ENCODE assay signal across 19 cellular contexts in the genomic region with DNA sequence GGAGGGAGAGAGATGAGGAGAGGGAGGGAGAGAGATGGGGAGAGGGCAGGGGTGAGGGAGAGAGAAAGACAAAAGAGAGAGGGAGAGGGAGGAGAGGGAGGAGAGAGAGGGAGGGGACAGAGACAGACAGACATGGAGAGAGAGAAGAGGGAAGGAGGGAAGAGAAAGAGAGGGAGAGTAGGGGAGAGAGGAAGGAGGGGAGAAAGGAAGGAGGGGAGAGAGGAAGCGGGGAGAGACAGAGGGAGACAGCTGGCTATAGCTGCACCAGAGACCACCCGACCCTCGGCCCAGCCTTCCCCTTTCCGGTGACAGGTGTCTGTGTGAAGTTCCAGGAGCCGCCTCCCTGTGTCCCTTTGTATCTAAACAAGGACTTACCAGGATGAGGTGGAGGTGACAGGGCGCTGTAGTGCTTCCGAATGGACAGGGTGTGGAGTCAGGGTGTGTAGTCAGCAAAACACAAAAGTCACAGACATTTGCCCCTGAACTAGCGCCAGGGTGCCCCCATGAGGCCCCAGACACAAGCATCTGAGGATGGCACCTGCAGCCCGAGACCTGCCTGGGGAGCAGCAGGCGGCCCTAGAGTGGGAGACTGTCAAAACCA.
DNase-seq lines count a peak whose midpoint lies in the region; ATAC-seq and TF ChIP-seq lines count a peak whose summit lies in the region.
"Had no signal": no experiment of that assay in that cellular context is flagged by ENCODE, and none has a peak within 500 bp of the region (broad histone marks: within the 10 kb centered on the region; RNA-seq: fewer than 3 reads in every experiment).

No MANE protein-coding gene starts in this region.

- TF ChIP-seq CTCF in DOHH2 (IDR thresholded peaks at IDR 0.05; ENCODE audit: low read depth, low read length, poor library complexity, severe bottlenecking) (peak; percentile 23), Panc1 (IDR thresholded peaks at IDR 0.05) (no peak), thyroid gland (IDR thresholded peaks at IDR 0.05) (no peak), GM10248 (IDR thresholded peaks at IDR 0.05; ENCODE audit: control extremely low read depth, extremely low read depth, low read depth, missing control alignments) (no peak)

- H3K9ac ChIP-seq in BLaER1, result no peak overlapping the region
- H3K9ac ChIP-seq in iPS-20b (ENCODE audit: low read depth, low read length), result peak overlapping the region; percentile 15; the same call in 1 of the 2 replicates
- H3K9ac ChIP-seq: GM23248 had no signal

- H3F3A ChIP-seq in DOHH2 (ENCODE audit: control insufficient read depth, insufficient read depth), result no peaks in the 10 kb centered on the region

- intact Hi-C loops in Panc1 (cut with micrococcal nuclease; ENCODE audit: unreplicated experiment), result no loop called here
- intact Hi-C loops in thyroid gland (cut with DNase I), result no loop called here

- H3K79me2 ChIP-seq in DOHH2 (ENCODE audit: control insufficient read depth, low read length), result no peaks in the 10 kb centered on the region

- in situ Hi-C loops in Panc1 (cut with HindIII; ENCODE audit: low pct_unique_long_range_greater_than_20kb, low sequenced_read_pairs), result no loop called here

- BruUV-seq in Panc1 (replicated peaks; lab: Mats Ljungman, UMichigan), result no TSS peak

- H3K27me3 ChIP-seq in BLaER1 (peaks cover 8% of the 10 kb centered on the region; the same call in 1 of the 2 replicates), DOHH2 (ENCODE audit: control insufficient read depth, low read length) (no peaks in the 10 kb centered on the region), Panc1 (ENCODE audit: control insufficient read depth, insufficient read depth, low read length) (no peaks in the 10 kb centered on the region), iPS-20b (ENCODE audit: insufficient read depth, low read length) (peaks cover 73% of the 10 kb centered on the region), thyroid gland (no peaks in the 10 kb centered on the region)
- H3K27me3 ChIP-seq: BE2C had no signal

- H3K9me2 ChIP-seq in DOHH2 (replicated peaks; ENCODE audit: control insufficient read depth, low read length), result no peaks in the 10 kb centered on the region

- WGBS in thyroid gland, 2 donors, result 66 to 72% methylated on average over 10 of the region's 10 CpGs

- no peak for TF ChIP-seq POLR2A in thyroid gland (IDR thresholded peaks at IDR 0.05)

- no peaks in the 10 kb centered on the region for H3K36me3 ChIP-seq in BLaER1
- H3K36me3 ChIP-seq in DOHH2 (ENCODE audit: control insufficient read depth, low read length), result no peaks in the 10 kb centered on the region
- H3K36me3 ChIP-seq in Panc1 (ENCODE audit: control insufficient read depth, insufficient read depth, low read length), result no peaks in the 10 kb centered on the region
- no peaks in the 10 kb centered on the region for H3K36me3 ChIP-seq in iPS-20b (ENCODE audit: insufficient read depth, low read depth, low read length)
- H3K36me3 ChIP-seq in thyroid gland, result no peaks in the 10 kb centered on the region
- H3K36me3 ChIP-seq: BE2C had no signal

- H3K9me3 ChIP-seq in BLaER1 (peaks cover 4% of the 10 kb centered on the region; the same call in 1 of the 2 replicates), DOHH2 (ENCODE audit: control insufficient read depth, insufficient read depth, low read length) (no peaks in the 10 kb centered on the region), Panc1 (ENCODE audit: control insufficient read depth, insufficient read depth, low read depth, low read length) (no peaks in the 10 kb centered on the region), iPS-20b (ENCODE audit: insufficient read depth, low read depth, low read length) (no peaks in the 10 kb centered on the region), thyroid gland (no peaks in the 10 kb centered on the region)
- H3K9me3 ChIP-seq: BE2C had no signal

- CTCF ChIA-PET in Panc1 (lab: Charles Lee), result no interaction called here
- CTCF ChIA-PET in GM10248 (lab: Yijun Ruan, JAX), result no interaction called here

- no peak overlapping the region for H3K27ac ChIP-seq in BLaER1
- no peak overlapping the region for H3K27ac ChIP-seq in DOHH2 (ENCODE audit: low read depth, low read length)
- H3K27ac ChIP-seq in Panc1 (ENCODE audit: low read length), result no peak overlapping the region
- H3K27ac ChIP-seq in iPS-20b (ENCODE audit: low read length), result no peak overlapping the region
- H3K27ac ChIP-seq in thyroid gland, result no peak overlapping the region
- H3K27ac ChIP-seq: GM23248 had no signal

- DNase-seq in Panc1 (ENCODE audit: low read depth, low spot score), result no peak
- DNase-seq in thyroid gland, result no peak
- no peak for DNase-seq in NCI-H2227 (lab: John Stamatoyannopoulos, UW; ENCODE audit: unreplicated experiment)
- DNase-seq in GM10248 (ENCODE audit: extremely low spot score), result no peak
- no peak for DNase-seq in kidney glomerular epithelial cell (lab: John Stamatoyannopoulos, UW)
- DNase-seq: BE2C; DMS153; GM23248; HFFc6; NCI-H1048; NCI-H1694 treated with DMSO at 0.1 percent for 48 hours; NCI-H2171; NK-92 treated with Interleukin-12 subunit alpha and Interleukin-12 subunit beta, amount 100 ng/mL, for 24 hours; PC-3; T-helper 2 cell had no signal

- POLR2A ChIA-PET in Panc1 (lab: Charles Lee), result no interaction called here
- POLR2A ChIA-PET in GM10248 (lab: Yijun Ruan, JAX), result no interaction called here

- H3K4me1 ChIP-seq in BLaER1, result peaks cover 59% of the 10 kb centered on the region
- H3K4me1 ChIP-seq in DOHH2 (ENCODE audit: control insufficient read depth, low read length), result no peaks in the 10 kb centered on the region
- no peaks in the 10 kb centered on the region; the same call in 1 of the 2 replicates for H3K4me1 ChIP-seq in Panc1 (ENCODE audit: control insufficient read depth, insufficient read depth, low read length)
- H3K4me1 ChIP-seq in iPS-20b (ENCODE audit: insufficient read depth, low read length), result peaks cover 13% of the 10 kb centered on the region; the same call in 1 of the 2 replicates
- H3K4me1 ChIP-seq in thyroid gland, result no peaks in the 10 kb centered on the region

- no peaks in the 10 kb centered on the region for H4K20me1 ChIP-seq in BLaER1
- no peaks in the 10 kb centered on the region for H4K20me1 ChIP-seq in DOHH2 (ENCODE audit: control insufficient read depth, insufficient read depth, low read depth, low read length)

- H3K4me2 ChIP-seq in BLaER1, result peak overlapping the region; percentile 67
- H3K4me2 ChIP-seq in DOHH2 (ENCODE audit: low read length), result no peak overlapping the region

- 0 out of 2 replicates have a peak, but pooled peaks have one; percentile 24 for ATAC-seq in Panc1
- ATAC-seq: K562, PC-3 had no signal

- H3K4me3 ChIP-seq in BLaER1 (no peak overlapping the region), DOHH2 (ENCODE audit: low read length) (no peak overlapping the region), Panc1 (ENCODE audit: low read depth in 2 of 2, low read length in 2 of 2) (no peak overlapping the region), iPS-20b (ENCODE audit: low read length) (no peak overlapping the region), thyroid gland (replicated peaks in 1 of 3) (no peak overlapping the region)
- H3K4me3 ChIP-seq: GM23248, K562 had no signal
